ENCODE assay signal across 14 cellular contexts in the genomic region with DNA sequence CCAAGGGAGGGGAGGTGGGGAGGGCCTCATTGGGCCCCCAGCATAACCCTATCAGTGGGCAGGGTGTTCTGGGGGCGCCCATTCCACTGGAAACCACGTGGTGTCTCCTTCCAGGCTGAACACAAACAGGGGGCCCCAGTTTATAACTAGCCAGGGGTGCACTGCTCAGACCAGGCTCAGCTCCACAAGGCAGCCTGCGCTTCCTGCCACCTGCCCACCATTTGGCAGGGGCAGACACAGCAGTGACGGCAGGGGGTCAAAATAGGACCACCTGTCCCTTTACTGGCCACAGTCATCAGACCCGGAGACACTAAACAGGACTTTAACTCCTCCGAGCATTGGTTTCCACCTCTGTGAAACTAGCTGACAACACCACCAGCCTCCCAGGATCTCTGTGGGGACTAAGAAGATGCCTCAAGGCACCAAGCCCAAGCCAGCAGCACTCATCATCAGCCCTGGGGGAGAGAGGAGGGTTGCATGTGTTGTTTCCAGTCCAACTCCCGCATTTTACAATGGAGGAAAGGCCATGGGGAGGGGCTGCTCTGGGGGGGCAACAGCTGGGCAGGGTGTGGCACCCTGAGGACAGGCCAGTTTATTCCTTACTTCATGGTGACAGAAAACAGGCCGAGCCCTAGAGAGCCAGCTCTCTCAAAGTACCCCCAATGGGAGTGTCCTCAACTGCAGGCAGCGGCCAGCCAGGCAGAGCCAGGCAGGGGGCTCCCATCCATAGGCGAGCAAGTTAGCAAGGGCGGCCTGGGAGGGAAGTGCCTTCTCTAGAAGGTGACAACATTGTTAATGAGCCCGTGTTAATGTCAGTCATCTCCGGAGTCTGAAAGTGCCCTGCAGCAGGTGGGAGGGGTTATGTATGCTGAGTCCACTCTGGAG.
DNase-seq lines count a peak whose midpoint lies in the region; ATAC-seq and TF ChIP-seq lines count a peak whose summit lies in the region.
"Had no signal": no experiment of that assay in that cellular context is flagged by ENCODE, and none has a peak within 500 bp of the region (broad histone marks: within the 10 kb centered on the region; RNA-seq: fewer than 3 reads in every experiment).

No MANE protein-coding gene starts in this region.

- H3K27me3 ChIP-seq in right cardiac atrium (ENCODE audit: control insufficient read depth, insufficient read depth) (no peaks in the 10 kb centered on the region), gastrocnemius medialis (no peaks in the 10 kb centered on the region)

- 70% methylated on average over 13 of the region's 13 CpGs for WGBS in right cardiac atrium

- in situ Hi-C loops in gastrocnemius medialis (cut with MboI; ENCODE audit: low sequenced_read_pairs in 4 of 4): no loop called here

- ATAC-seq in right cardiac atrium (peak in 1 of 2 donors; percentile 17), gastrocnemius medialis (no peak), HG03175 (IDR thresholded peaks at IDR 0.05; ENCODE audit: unreplicated experiment) (no peak), HG03460 (IDR thresholded peaks at IDR 0.05; ENCODE audit: unreplicated experiment) (no peak)
- ATAC-seq: activated T-helper 17 cell treated with anti-CD3 and anti-CD28 coated beads, Interleukin-2, amount 50 U/mL, for 72 hours; CD8-positive, alpha-beta T cell had no signal

- no peak overlapping the region for H3K4me3 ChIP-seq in right cardiac atrium (ENCODE audit: low read length)
- no peak overlapping the region for H3K4me3 ChIP-seq in gastrocnemius medialis
- H3K4me3 ChIP-seq: HAP-1 had no signal

- intact Hi-C loops in right cardiac atrium (cut with DNase I): no loop called here
- intact Hi-C loops in gastrocnemius medialis (cut with DNase I; ENCODE audit: low total_unique reads): no loop called here

- DNase-seq in DMS53 (lab: John Stamatoyannopoulos, UW): peak; percentile 56
- DNase-seq in SHP77 treated with DMSO at 0.1 percent for 48 hours (lab: John Stamatoyannopoulos, UW): peak; percentile 24
- no peak for DNase-seq in right cardiac atrium
- no peak for DNase-seq in gastrocnemius medialis
- DNase-seq in HCEC 1CT: no peak
- DNase-seq in SIG-M5 treated with dmso at 0.1 percent for 504 hours (lab: John Stamatoyannopoulos, UW; ENCODE audit: unreplicated experiment): no peak
- DNase-seq: CD8-positive, alpha-beta T cell; effector CD4-positive, alpha-beta T cell; stimulated activated CD4-positive, alpha-beta T cell treated with anti-CD3 and anti-CD28 coated beads, Interleukin-4, amount 100 ng/mL, for 1 hour; T-helper 2 cell had no signal

- no peaks in the 10 kb centered on the region for H3K36me3 ChIP-seq in gastrocnemius medialis
- H3K36me3 ChIP-seq: HAP-1 had no signal

- TF ChIP-seq CTCF in gastrocnemius medialis (IDR thresholded peaks at IDR 0.05 in 4 of 5, conservative IDR thresholded peaks at IDR 0.05 in 1 of 5): no peak

- H3K27ac ChIP-seq in right cardiac atrium (ENCODE audit: low read length) (peak overlapping the region; percentile 79), gastrocnemius medialis (peak overlapping the region; percentile 91 to 98 (median 94))

- TF ChIP-seq POLR2A in gastrocnemius medialis (IDR thresholded peaks at IDR 0.05): no peak

- H3K4me1 ChIP-seq in right cardiac atrium (ENCODE audit: control insufficient read depth, insufficient read depth, low read length) (peaks cover 16% of the 10 kb centered on the region), gastrocnemius medialis (peaks cover 51 to 59% of the 10 kb centered on the region in 2 donors)
- H3K4me1 ChIP-seq: HAP-1 had no signal

- H3K9me3 ChIP-seq in right cardiac atrium (ENCODE audit: control insufficient read depth, low read length) (no peaks in the 10 kb centered on the region), gastrocnemius medialis (no peaks in the 10 kb centered on the region)
- H3K9me3 ChIP-seq: HAP-1 had no signal

Comparison
In these comparisons a context has a peak if more than half of its experiments do, and no peak if none do; other contexts are left out.
1. DNase-seq: peak in DMS53 (single experiment) and SHP77 treated with DMSO at 0.1 percent for 48 hours (single experiment); none in right cardiac atrium (0 of 3), gastrocnemius medialis (0 of 2), HCEC 1CT (single experiment) and SIG-M5 treated with dmso at 0.1 percent for 504 hours (single experiment).